In genomic region chr10:650691-651615, GRCh38 we compare ENCODE assay signal across 15 cellular contexts. TPM values are rescaled to one million over a fixed set of nuclear protein-coding genes. Genes with fewer than 3 reads are reported as not detected.
A peak's percentile ranks its signal among the peaks of the same experiment; 100 is the strongest.
DNase-seq lines count a peak whose midpoint lies in the region; ATAC-seq and TF ChIP-seq lines count a peak whose summit lies in the region.
"Had no signal": no experiment of that assay in that cellular context is flagged by ENCODE, and none has a peak within 500 bp of the region (broad histone marks: within the 10 kb centered on the region; RNA-seq: fewer than 3 reads in every experiment).

No MANE protein-coding gene starts in this region.

- H3K27ac ChIP-seq in angular gyrus (ENCODE audit: low read depth, low read length), result peak overlapping the region; percentile 52
- H3K27ac ChIP-seq in psoas muscle, result peak overlapping the region; percentile 58
- H3K27ac ChIP-seq: KMS-11, RWPE1 had no signal

- TF ChIP-seq CTCF in AG09309 (IDR thresholded peaks at IDR 0.05; ENCODE audit: control insufficient read depth, insufficient read depth, low read depth, low read length, missing control alignments), result no peak
- no peak for TF ChIP-seq CTCF in psoas muscle (IDR thresholded peaks at IDR 0.05)

- peak; percentile 13 for DNase-seq in AG09309 (ENCODE audit: low read depth)
- DNase-seq in left ventricle myocardium superior, result peak; percentile 29
- DNase-seq in psoas muscle, result no peak
- DNase-seq in CD1c-positive myeloid dendritic cell (ENCODE audit: extremely low spot score), result no peak
- DNase-seq in kidney glomerular epithelial cell (lab: John Stamatoyannopoulos, UW), result no peak
- DNase-seq in NCI-H226, result no peak
- no peak for DNase-seq in activated CD4-positive, alpha-beta T cell treated with anti-CD3 and anti-CD28 coated beads for 4 hours
- DNase-seq: AML-193; central memory CD4-positive, alpha-beta T cell; GOT3; mammary epithelial cell had no signal

- no peaks in the 10 kb centered on the region for H3K36me3 ChIP-seq in psoas muscle (ENCODE audit: insufficient read depth in 1 of 2, low read depth in 1 of 2)

- no peaks in the 10 kb centered on the region for H3K27me3 ChIP-seq in psoas muscle (ENCODE audit: insufficient read depth in 3 of 3, low read length in 2 of 3)

- intact Hi-C loops in left ventricle myocardium superior (cut with micrococcal nuclease) (no loop called here), psoas muscle (cut with DNase I) (no loop called here)

- WGBS in psoas muscle, 3 donors, result 69 to 77% (median 71%) methylated on average over 22 of the region's 22 CpGs

- no peaks in the 10 kb centered on the region for H3K9me3 ChIP-seq in psoas muscle

- peaks cover 37% of the 10 kb centered on the region for H3K4me1 ChIP-seq in psoas muscle

- no peak overlapping the region for H3K4me3 ChIP-seq in AG09309 (ENCODE audit: control insufficient read depth, low read depth, low read length)
- peak overlapping the region; percentile 46 for H3K4me3 ChIP-seq in psoas muscle
- H3K4me3 ChIP-seq: smooth muscle cell had no signal

- ATAC-seq in left ventricle myocardium superior (peak; percentile 72), psoas muscle (peak in 2 of 4 donors; percentile 18 to 34)

RNA-seq across cellular contexts. Expression of gene DIP2C, which starts 38.5 kb away (rescaled TPM):
- 32.6 TPM for total RNA-seq in left ventricle myocardium superior
- 10 to 100 TPM; 25.0 to 32.0 (median 30.4) TPM for total RNA-seq in psoas muscle
- polyA plus RNA-seq in psoas muscle, result 10 to 100 TPM in 2 of 3 donors, 1 to 10 TPM in 1; 7.7 to 17.1 (median 10.3) TPM

Comparison
In these comparisons a context has a peak if more than half of its experiments do, and no peak if none do; other contexts are left out.
1. DNase-seq: peak in AG09309 (single experiment) and left ventricle myocardium superior (single experiment); none in psoas muscle (0 of 2), CD1c-positive myeloid dendritic cell (single experiment), kidney glomerular epithelial cell (single experiment), NCI-H226 (single experiment) and activated CD4-positive, alpha-beta T cell treated with anti-CD3 and anti-CD28 coated beads for 4 hours (0 of 2).